Comparison of ENCODE assay signal across 15 cellular contexts in genomic region chr4:38519671-38520070, GRCh38.
"Had no signal": no experiment of that assay in that cellular context is flagged by ENCODE, and none has a peak within 500 bp of the region (broad histone marks: within the 10 kb centered on the region; RNA-seq: fewer than 3 reads in every experiment).

No MANE protein-coding gene starts in this region.

- H3K4me1 ChIP-seq: body of pancreas, colonic mucosa, pancreas, tibial artery, uterus had no signal

- H3K4me3 Mint-ChIP-seq: neural crest cell; stimulated activated naive B cell treated with anti-CD40 and anti-IgM and Interleukin-4, amounts not matched to agents 10 μg/mL and 1 μg/mL and 100 μg/mL, for 72 hours had no signal

- DNase-seq: activated CD4-positive, alpha-beta T cell treated with anti-CD3 and anti-CD28 coated beads, Interleukin-2, amount 50 U/mL, for 48 hours; body of pancreas; central memory CD4-positive, alpha-beta T cell; colonic mucosa; effector CD4-positive, alpha-beta T cell; hippocampal formation; pancreas; stimulated activated CD4-positive, alpha-beta T cell treated with anti-CD3 and anti-CD28 coated beads, Interleukin-4, amount 100 ng/mL, for 1 hour; stimulated activated naive B cell treated with anti-CD40 and anti-IgM and Interleukin-4, amounts not matched to agents 10 μg/mL and 1 μg/mL and 100 μg/mL, for 72 hours; T-helper 1 cell; tibial artery; uterus had no signal

- H3K9me3 ChIP-seq: body of pancreas, colonic mucosa, esophagus muscularis mucosa, pancreas, tibial artery, uterus had no signal

- H3K36me3 ChIP-seq: colonic mucosa, esophagus muscularis mucosa, pancreas, tibial artery, uterus had no signal

- H3K4me3 ChIP-seq: body of pancreas, colonic mucosa, esophagus muscularis mucosa, pancreas, tibial artery, uterus had no signal

- H3K36me3 Mint-ChIP-seq: stimulated activated naive B cell treated with anti-CD40 and anti-IgM and Interleukin-4, amounts not matched to agents 10 μg/mL and 1 μg/mL and 100 μg/mL, for 72 hours had no signal

- H3K27ac Mint-ChIP-seq: activated naive CD4-positive, alpha-beta T cell treated with anti-CD3 and anti-CD28 coated beads, Interleukin-2, amount 50 U/mL, for 72 hours; stimulated activated naive B cell treated with anti-CD40 and anti-IgM and Interleukin-4, amounts not matched to agents 10 μg/mL and 1 μg/mL and 100 μg/mL, for 72 hours had no signal

- ATAC-seq: activated naive CD4-positive, alpha-beta T cell treated with anti-CD3 and anti-CD28 coated beads, Interleukin-2, amount 50 U/mL, for 72 hours; body of pancreas; stimulated activated naive B cell treated with anti-CD40 and anti-IgM and Interleukin-4, amounts not matched to agents 10 μg/mL and 1 μg/mL and 100 μg/mL, for 72 hours had no signal
